Comparison of ENCODE assay signal across 8 cellular contexts in the genomic region with DNA sequence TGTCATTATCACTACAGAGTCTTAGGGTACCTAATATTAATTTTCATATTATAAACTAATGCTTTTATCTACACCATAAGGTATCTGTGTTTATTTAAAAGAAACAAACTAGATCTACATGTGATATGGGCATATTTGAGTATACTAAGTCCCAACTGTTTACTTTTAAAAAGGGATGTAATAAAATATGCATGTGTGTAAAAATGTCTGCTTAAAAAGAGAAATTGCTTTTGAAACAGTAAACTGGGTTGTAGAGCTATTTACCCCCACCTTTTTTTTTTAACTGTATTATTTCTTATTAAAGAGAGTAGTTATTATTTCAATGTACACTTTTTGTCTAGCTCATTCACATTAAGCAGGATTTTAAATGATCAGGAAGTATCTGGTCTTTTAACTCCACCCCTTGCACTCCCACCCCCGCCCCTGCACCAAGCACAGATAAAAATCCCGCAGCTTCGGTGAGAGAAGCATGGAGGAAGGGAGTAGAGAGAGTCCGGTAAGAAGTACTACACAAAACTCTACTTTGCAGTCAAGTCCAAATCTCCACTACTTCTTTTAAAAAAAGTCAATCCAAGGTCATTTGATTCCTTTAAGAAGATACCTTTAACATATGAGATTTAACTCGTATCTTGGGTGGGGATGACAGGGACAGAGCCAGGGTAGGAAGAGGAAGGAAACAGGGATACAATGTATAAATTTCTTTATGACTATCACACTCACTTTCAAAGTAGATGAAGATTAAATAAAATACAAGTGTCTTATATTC.
DNase-seq lines count a peak whose midpoint lies in the region; TF ChIP-seq lines count a peak whose summit lies in the region.

No MANE protein-coding gene starts in this region.

- H3K27ac ChIP-seq in coronary artery = peak overlapping the region; percentile 79 to 83

- peak overlapping the region; percentile 83 for H3K4me3 ChIP-seq in coronary artery

- DNase-seq in DMS153 treated with DMSO at 0.1 percent for 48 hours (lab: John Stamatoyannopoulos, UW; ENCODE audit: unreplicated experiment) (peak; percentile 53), HuH-7 (ENCODE audit: low spot score) (peak; percentile 15), SW 1271 (lab: John Stamatoyannopoulos, UW) (peak; percentile 5 to 55), coronary artery (ENCODE audit: low spot score) (no peak), lung microvascular endothelial cell (ENCODE audit: low read depth in 2 of 2) (peak; percentile 69 to 72), stromal cell of bone marrow (ENCODE audit: low read depth) (peak; percentile 31), T1000 (lab: John Stamatoyannopoulos, UW) (no peak), germinal center (ENCODE audit: low spot score) (no peak)

- TF ChIP-seq CTCF in coronary artery (IDR thresholded peaks at IDR 0.05) = no peak

Comparison
In these comparisons a context has a peak if more than half of its experiments do, and no peak if none do; other contexts are left out.
1. DNase-seq: peak in DMS153 treated with DMSO at 0.1 percent for 48 hours (single experiment), HuH-7 (single experiment), SW 1271 (2 of 2), lung microvascular endothelial cell (2 of 2) and stromal cell of bone marrow (single experiment); none in coronary artery (single experiment), T1000 (single experiment) and germinal center (single experiment).